In the genomic region with DNA sequence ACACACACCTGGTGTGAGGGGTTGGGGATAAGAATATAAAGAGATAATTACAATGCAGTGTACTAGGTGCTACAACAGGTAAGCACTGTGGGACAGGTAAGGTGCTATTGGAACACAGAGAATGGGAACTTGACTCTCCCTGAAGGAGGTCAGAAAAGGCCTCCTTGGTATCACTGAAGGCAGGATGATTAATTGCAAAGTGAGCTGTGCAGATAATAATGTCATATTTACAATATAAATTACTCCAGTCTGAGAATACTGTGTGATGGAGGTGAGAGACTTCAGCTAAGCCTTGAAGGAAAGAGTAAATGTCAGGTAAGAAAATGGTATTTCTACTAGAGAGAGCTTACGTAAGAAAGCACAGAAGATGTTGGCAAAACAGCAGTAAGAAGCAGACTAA, we compare ENCODE assay signal across 25 cellular contexts.
"Had no signal": no experiment of that assay in that cellular context is flagged by ENCODE, and none has a peak within 500 bp of the region (broad histone marks: within the 10 kb centered on the region; RNA-seq: fewer than 3 reads in every experiment).

No MANE protein-coding gene starts in this region.

- H3K4me3 Mint-ChIP-seq: mesothelial cell of epicardium had no signal

- H3K27ac ChIP-seq: coronary artery, dorsolateral prefrontal cortex, epithelial cell of prostate, esophagus squamous epithelium, gastrocnemius medialis, heart right ventricle, left lung, lower lobe of right lung had no signal

- H3K9me3 ChIP-seq: esophagus squamous epithelium, gastrocnemius medialis, left lung, lower lobe of right lung, mucosa of descending colon had no signal

- H3K36me3 ChIP-seq: gastrocnemius medialis had no signal

- FAIRE-seq: colon, keratinocyte had no signal

- H3K27me3 Mint-ChIP-seq: naive B cell had no signal

- DNase-seq: dermis blood vessel endothelial cell; dorsolateral prefrontal cortex; effector CD4-positive, alpha-beta T cell; effector memory CD4-positive, alpha-beta T cell; erythroblast; esophagus squamous epithelium; foreskin fibroblast; foreskin melanocyte; gastrocnemius medialis; glutamatergic neuron; head of caudate nucleus; heart right ventricle; hippocampal formation; left cardiac atrium; left lung; left ventricle myocardium superior; lower lobe of right lung; mesenchymal stem cell; mucosa of descending colon; naive B cell had no signal

- H3K4me3 ChIP-seq: coronary artery, dorsolateral prefrontal cortex, esophagus squamous epithelium, gastrocnemius medialis, heart right ventricle, left lung, lower lobe of right lung, mucosa of descending colon had no signal

- H3K27me3 ChIP-seq: dorsolateral prefrontal cortex, esophagus squamous epithelium, gastrocnemius medialis, heart right ventricle, left lung had no signal

- H3K27ac Mint-ChIP-seq: mesothelial cell of epicardium had no signal
